1 cellular context compared by ENCODE assay signal in the genomic region with DNA sequence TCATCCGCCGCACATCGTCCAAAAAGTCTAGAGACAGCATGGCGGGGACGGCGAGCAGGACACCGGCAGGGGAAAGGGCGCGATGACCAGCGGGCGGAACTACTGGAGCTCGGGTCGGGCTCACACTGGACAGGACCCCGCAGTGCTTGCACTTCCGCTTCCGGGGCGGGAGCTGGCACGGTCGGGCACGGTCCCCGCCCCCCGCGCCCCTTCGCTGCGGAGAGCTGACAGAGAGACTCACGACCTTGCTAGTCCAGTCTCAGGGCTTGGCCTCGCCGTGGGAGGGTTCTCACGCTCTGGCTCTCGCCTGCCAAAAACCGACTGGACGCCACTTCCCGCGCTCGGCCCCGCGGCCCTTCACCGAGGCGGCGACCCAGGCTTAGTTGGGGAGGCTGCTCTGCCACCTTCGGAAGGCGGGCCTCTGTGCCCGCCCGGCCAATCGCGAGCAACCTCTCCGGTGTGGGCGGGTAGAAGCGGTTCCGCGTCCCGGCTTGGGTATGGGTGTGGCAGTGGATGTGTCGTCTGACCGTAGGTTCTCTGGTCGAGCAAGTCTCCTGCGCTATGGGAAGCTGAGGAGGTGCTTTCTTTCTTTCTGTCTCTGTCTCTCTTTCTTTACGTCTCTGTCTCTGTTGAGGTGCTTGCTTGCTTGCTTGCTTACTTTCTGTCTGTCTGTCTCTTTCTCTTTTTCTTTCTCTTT.
TF ChIP-seq lines count a peak whose summit lies in the region.

SEC11A (minus strand) TSS at position 104 of the 697 bp plus-strand sequence; CDS start at position 40, 64 bp downstream.

TF ChIP-seq in GM12878, 131 proteins besides CTCF, POLR2A, EP300 and RAD21 (continued from another document and continues in another):
- TF ChIP-seq, protein P1, sequence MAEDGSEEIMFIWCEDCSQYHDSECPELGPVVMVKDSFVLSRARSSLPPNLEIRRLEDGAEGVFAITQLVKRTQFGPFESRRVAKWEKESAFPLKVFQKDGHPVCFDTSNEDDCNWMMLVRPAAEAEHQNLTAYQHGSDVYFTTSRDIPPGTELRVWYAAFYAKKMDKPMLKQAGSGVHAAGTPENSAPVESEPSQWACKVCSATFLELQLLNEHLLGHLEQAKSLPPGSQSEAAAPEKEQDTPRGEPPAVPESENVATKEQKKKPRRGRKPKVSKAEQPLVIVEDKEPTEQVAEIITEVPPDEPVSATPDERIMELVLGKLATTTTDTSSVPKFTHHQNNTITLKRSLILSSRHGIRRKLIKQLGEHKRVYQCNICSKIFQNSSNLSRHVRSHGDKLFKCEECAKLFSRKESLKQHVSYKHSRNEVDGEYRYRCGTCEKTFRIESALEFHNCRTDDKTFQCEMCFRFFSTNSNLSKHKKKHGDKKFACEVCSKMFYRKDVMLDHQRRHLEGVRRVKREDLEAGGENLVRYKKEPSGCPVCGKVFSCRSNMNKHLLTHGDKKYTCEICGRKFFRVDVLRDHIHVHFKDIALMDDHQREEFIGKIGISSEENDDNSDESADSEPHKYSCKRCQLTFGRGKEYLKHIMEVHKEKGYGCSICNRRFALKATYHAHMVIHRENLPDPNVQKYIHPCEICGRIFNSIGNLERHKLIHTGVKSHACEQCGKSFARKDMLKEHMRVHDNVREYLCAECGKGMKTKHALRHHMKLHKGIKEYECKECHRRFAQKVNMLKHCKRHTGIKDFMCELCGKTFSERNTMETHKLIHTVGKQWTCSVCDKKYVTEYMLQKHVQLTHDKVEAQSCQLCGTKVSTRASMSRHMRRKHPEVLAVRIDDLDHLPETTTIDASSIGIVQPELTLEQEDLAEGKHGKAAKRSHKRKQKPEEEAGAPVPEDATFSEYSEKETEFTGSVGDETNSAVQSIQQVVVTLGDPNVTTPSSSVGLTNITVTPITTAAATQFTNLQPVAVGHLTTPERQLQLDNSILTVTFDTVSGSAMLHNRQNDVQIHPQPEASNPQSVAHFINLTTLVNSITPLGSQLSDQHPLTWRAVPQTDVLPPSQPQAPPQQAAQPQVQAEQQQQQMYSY (CRISPR knock-in tag; IDR thresholded peaks at IDR 0.05): no peak
- TF ChIP-seq, protein P2, sequence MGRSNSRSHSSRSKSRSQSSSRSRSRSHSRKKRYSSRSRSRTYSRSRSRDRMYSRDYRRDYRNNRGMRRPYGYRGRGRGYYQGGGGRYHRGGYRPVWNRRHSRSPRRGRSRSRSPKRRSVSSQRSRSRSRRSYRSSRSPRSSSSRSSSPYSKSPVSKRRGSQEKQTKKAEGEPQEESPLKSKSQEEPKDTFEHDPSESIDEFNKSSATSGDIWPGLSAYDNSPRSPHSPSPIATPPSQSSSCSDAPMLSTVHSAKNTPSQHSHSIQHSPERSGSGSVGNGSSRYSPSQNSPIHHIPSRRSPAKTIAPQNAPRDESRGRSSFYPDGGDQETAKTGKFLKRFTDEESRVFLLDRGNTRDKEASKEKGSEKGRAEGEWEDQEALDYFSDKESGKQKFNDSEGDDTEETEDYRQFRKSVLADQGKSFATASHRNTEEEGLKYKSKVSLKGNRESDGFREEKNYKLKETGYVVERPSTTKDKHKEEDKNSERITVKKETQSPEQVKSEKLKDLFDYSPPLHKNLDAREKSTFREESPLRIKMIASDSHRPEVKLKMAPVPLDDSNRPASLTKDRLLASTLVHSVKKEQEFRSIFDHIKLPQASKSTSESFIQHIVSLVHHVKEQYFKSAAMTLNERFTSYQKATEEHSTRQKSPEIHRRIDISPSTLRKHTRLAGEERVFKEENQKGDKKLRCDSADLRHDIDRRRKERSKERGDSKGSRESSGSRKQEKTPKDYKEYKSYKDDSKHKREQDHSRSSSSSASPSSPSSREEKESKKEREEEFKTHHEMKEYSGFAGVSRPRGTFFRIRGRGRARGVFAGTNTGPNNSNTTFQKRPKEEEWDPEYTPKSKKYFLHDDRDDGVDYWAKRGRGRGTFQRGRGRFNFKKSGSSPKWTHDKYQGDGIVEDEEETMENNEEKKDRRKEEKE (IDR thresholded peaks at IDR 0.05): no peak
- no peak for TF ChIP-seq MTA3 (IDR thresholded peaks at IDR 0.05; ENCODE audit: borderline replicate concordance, low read length)
- TF ChIP-seq, protein P3, sequence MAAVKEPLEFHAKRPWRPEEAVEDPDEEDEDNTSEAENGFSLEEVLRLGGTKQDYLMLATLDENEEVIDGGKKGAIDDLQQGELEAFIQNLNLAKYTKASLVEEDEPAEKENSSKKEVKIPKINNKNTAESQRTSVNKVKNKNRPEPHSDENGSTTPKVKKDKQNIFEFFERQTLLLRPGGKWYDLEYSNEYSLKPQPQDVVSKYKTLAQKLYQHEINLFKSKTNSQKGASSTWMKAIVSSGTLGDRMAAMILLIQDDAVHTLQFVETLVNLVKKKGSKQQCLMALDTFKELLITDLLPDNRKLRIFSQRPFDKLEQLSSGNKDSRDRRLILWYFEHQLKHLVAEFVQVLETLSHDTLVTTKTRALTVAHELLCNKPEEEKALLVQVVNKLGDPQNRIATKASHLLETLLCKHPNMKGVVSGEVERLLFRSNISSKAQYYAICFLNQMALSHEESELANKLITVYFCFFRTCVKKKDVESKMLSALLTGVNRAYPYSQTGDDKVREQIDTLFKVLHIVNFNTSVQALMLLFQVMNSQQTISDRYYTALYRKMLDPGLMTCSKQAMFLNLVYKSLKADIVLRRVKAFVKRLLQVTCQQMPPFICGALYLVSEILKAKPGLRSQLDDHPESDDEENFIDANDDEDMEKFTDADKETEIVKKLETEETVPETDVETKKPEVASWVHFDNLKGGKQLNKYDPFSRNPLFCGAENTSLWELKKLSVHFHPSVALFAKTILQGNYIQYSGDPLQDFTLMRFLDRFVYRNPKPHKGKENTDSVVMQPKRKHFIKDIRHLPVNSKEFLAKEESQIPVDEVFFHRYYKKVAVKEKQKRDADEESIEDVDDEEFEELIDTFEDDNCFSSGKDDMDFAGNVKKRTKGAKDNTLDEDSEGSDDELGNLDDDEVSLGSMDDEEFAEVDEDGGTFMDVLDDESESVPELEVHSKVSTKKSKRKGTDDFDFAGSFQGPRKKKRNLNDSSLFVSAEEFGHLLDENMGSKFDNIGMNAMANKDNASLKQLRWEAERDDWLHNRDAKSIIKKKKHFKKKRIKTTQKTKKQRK (IDR thresholded peaks at IDR 0.05; ENCODE audit: low read depth, low read length): 0 out of 2 replicates have a peak, but pooled peaks have one; percentile 1
- no peak for TF ChIP-seq CBX3 (IDR thresholded peaks at IDR 0.05; ENCODE audit: borderline replicate concordance, low read depth)
- no peak for TF ChIP-seq USF2 (IDR thresholded peaks at IDR 0.05; ENCODE audit: borderline replicate concordance, low read depth, low read length)
- no peak for TF ChIP-seq SKIL (IDR thresholded peaks at IDR 0.05; ENCODE audit: low read depth, poor library complexity, severe bottlenecking)
- no peak for TF ChIP-seq USF1 (IDR thresholded peaks at IDR 0.05; ENCODE audit: borderline replicate concordance, extremely low read length, insufficient read depth, low read depth, low read length)
- no peak for TF ChIP-seq SUPT20H (IDR thresholded peaks at IDR 0.05; ENCODE audit: borderline replicate concordance, control insufficient read depth, low read depth, low read length)
- TF ChIP-seq CHD2 (IDR thresholded peaks at IDR 0.05; ENCODE audit: borderline replicate concordance, low read depth, low read length): peak; percentile 82
- no peak for TF ChIP-seq CUX1 (IDR thresholded peaks at IDR 0.05; ENCODE audit: insufficient replicate concordance, low read depth, low read length)
- TF ChIP-seq YBX1 (IDR thresholded peaks at IDR 0.05): no peak
- TF ChIP-seq RB1 (IDR thresholded peaks at IDR 0.05; ENCODE audit: borderline replicate concordance): peak; percentile 89
- peak; percentile 38; the same call in 1 of the 2 replicates for TF ChIP-seq BACH1 (IDR thresholded peaks at IDR 0.05; ENCODE audit: borderline replicate concordance)
- TF ChIP-seq TAF1 (IDR thresholded peaks at IDR 0.05; ENCODE audit: borderline replicate concordance, low read depth, low read length): peak; percentile 69; the same call in 1 of the 2 replicates
- no peak for TF ChIP-seq EED (IDR thresholded peaks at IDR 0.05; ENCODE audit: low read depth)
- TF ChIP-seq NR2F1 (conservative IDR thresholded peaks at IDR 0.05): peak; percentile 79
- no peak for TF ChIP-seq STAT3 (IDR thresholded peaks at IDR 0.05; ENCODE audit: low read depth, low read length)
- TF ChIP-seq BMI1 (IDR thresholded peaks at IDR 0.05; ENCODE audit: borderline replicate concordance): no peak
- peak; percentile 18 for TF ChIP-seq RUNX3 (IDR thresholded peaks at IDR 0.05; ENCODE audit: low read length)
- peak; percentile 64 for TF ChIP-seq CREB1 (IDR thresholded peaks at IDR 0.05; ENCODE audit: low read depth)
- TF ChIP-seq, protein P4, sequence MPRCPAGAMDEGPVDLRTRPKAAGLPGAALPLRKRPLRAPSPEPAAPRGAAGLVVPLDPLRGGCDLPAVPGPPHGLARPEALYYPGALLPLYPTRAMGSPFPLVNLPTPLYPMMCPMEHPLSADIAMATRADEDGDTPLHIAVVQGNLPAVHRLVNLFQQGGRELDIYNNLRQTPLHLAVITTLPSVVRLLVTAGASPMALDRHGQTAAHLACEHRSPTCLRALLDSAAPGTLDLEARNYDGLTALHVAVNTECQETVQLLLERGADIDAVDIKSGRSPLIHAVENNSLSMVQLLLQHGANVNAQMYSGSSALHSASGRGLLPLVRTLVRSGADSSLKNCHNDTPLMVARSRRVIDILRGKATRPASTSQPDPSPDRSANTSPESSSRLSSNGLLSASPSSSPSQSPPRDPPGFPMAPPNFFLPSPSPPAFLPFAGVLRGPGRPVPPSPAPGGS (IDR thresholded peaks at IDR 0.05; ENCODE audit: borderline replicate concordance, insufficient read depth, low read depth, low read length, poor library complexity, severe bottlenecking): peak; percentile 13
